ENCODE assay signal across 8 cellular contexts in genomic region chr15:45637552-45638033, GRCh38. TPM values are rescaled to one million over a fixed set of nuclear protein-coding genes. Genes with fewer than 3 reads are reported as not detected.
DNase-seq lines count a peak whose midpoint lies in the region; ATAC-seq and TF ChIP-seq lines count a peak whose summit lies in the region.

No MANE protein-coding gene starts in this region.

- H3K27ac ChIP-seq in muscle layer of duodenum (ENCODE audit: low read length), result peak overlapping the region; percentile 93
- peak overlapping the region; percentile 82 for H3K27ac ChIP-seq in suprapubic skin

- TF ChIP-seq RAD21 in Ishikawa (IDR thresholded peaks at IDR 0.05; ENCODE audit: low read depth), result no peak

- H3K36me3 ChIP-seq in muscle layer of duodenum (ENCODE audit: control insufficient read depth in 1 of 2, insufficient read depth in 2 of 2, low read length in 2 of 2) (no peaks in the 10 kb centered on the region), suprapubic skin (no peaks in the 10 kb centered on the region)

- peak; percentile 27 for DNase-seq in DMS53 treated with DMSO at 0.1 percent for 48 hours (lab: John Stamatoyannopoulos, UW; ENCODE audit: unreplicated experiment)
- peak; percentile 32 for DNase-seq in activated CD4-positive, alpha-beta T cell treated with anti-CD3 and anti-CD28 coated beads for 1 hour
- peak; percentile 91 for DNase-seq in dermis blood vessel endothelial cell
- no peak for DNase-seq in suprapubic skin (ENCODE audit: low spot score in 2 of 2)
- no peak for DNase-seq in SHP77 treated with DMSO at 0.1 percent for 48 hours (lab: John Stamatoyannopoulos, UW)

- H3K27me3 ChIP-seq in muscle layer of duodenum (ENCODE audit: low read depth, low read length), result no peaks in the 10 kb centered on the region
- H3K27me3 ChIP-seq in suprapubic skin, result no peaks in the 10 kb centered on the region

- H3K9me3 ChIP-seq in muscle layer of duodenum (ENCODE audit: control insufficient read depth in 1 of 2, low read length in 2 of 2), result no peaks in the 10 kb centered on the region
- H3K9me3 ChIP-seq in suprapubic skin, result no peaks in the 10 kb centered on the region

- TF ChIP-seq CTCF in suprapubic skin (IDR thresholded peaks at IDR 0.05), result no peak

- peak overlapping the region; percentile 2 to 58 for H3K4me3 ChIP-seq in muscle layer of duodenum (ENCODE audit: low read depth in 1 of 2, low read length in 2 of 2)
- H3K4me3 ChIP-seq in suprapubic skin, result peak overlapping the region; percentile 15

- TF ChIP-seq EP300 in Ishikawa (IDR thresholded peaks at IDR 0.05; ENCODE audit: borderline replicate concordance) (no peak), suprapubic skin (IDR thresholded peaks at IDR 0.05) (no peak)

- ATAC-seq in GM21360 (IDR thresholded peaks at IDR 0.05; ENCODE audit: unreplicated experiment), result peak; percentile 42

- H3K4me1 ChIP-seq in muscle layer of duodenum (ENCODE audit: control insufficient read depth in 1 of 2, insufficient read depth in 2 of 2, low read length in 2 of 2) (peaks cover 25 to 35% of the 10 kb centered on the region in 2 donors), suprapubic skin (peaks cover 69% of the 10 kb centered on the region)

- TF ChIP-seq POLR2A in suprapubic skin (IDR thresholded peaks at IDR 0.05), result no peak

- WGBS in suprapubic skin, result under 1% methylated on average over 6 of the region's 6 CpGs

TF ChIP-seq in Ishikawa, 13 proteins besides CTCF, POLR2A, EP300 and RAD21:
- TF ChIP-seq TCF12 (IDR thresholded peaks at IDR 0.05; ENCODE audit: low read depth) (no peak), NFIC (IDR thresholded peaks at IDR 0.05) (peak; percentile 40; the same call in 1 of the 2 replicates)

RNA-seq across cellular contexts. Expression of gene SQOR, which starts 2.8 kb away (rescaled TPM):
- total RNA-seq in dermis blood vessel endothelial cell (128 and 161 TPM in 2 replicates), suprapubic skin (10 to 100 TPM; 33.2 to 46.8 (median 39.9) TPM)

RNA-seq across cellular contexts. Expression of gene BLOC1S6, which starts 50.4 kb away (rescaled TPM):
- total RNA-seq in dermis blood vessel endothelial cell (63.8 and 79.3 TPM in 2 replicates), suprapubic skin (10 to 100 TPM; 26.6 to 41.7 (median 30.0) TPM)

Comparison
In these comparisons a context has a peak if more than half of its experiments do, and no peak if none do; other contexts are left out.
1. DNase-seq: peak in DMS53 treated with DMSO at 0.1 percent for 48 hours (single experiment), activated CD4-positive, alpha-beta T cell treated with anti-CD3 and anti-CD28 coated beads for 1 hour (single experiment) and dermis blood vessel endothelial cell (single experiment); none in suprapubic skin (0 of 2) and SHP77 treated with DMSO at 0.1 percent for 48 hours (single experiment).